In genomic region chr11:100536979-100537378, GRCh38 we compare ENCODE assay signal across 20 cellular contexts.
"Had no signal": no experiment of that assay in that cellular context is flagged by ENCODE, and none has a peak within 500 bp of the region (broad histone marks: within the 10 kb centered on the region; RNA-seq: fewer than 3 reads in every experiment).

No MANE protein-coding gene starts in this region.

- H3K9ac ChIP-seq: KMS-11 had no signal

- H3K4me3 ChIP-seq: K562 had no signal

- DNase-seq: Kasumi-1, NCI-H1092, NCI-H1105 treated with DMSO at 0.1 percent for 48 hours, NCI-H1436, NCI-H187, NCI-H2029, NCI-H2081 treated with DMSO at 0.1 percent for 48 hours, NCI-H2171, NCI-H226, NCI-H446, NCI-H510A, NCI-H524 treated with DMSO at 0.1 percent for 48 hours, NCI-H69, NCI-H774, RPMI8226, SHP77 had no signal

- H3K27ac ChIP-seq: HL-60, KMS-11 had no signal

- ATAC-seq: K562, SK-N-SH treated with all-trans-retinoic acid at 6 μM for 48 hours had no signal

- H3K4me2 ChIP-seq: KMS-11 had no signal
